In genomic region chr15:67048281-67049279, GRCh38 we compare ENCODE assay signal across 1 cellular context.
TF ChIP-seq lines count a peak whose summit lies in the region.

No MANE protein-coding gene starts in this region.

TF ChIP-seq in HEK293, 187 proteins besides CTCF, POLR2A, EP300 and RAD21 (continued from another document and continues in another):
- TF ChIP-seq ZBTB11 (tag by site-specific recombination; conservative IDR thresholded peaks at IDR 0.05; ENCODE audit: low read depth) (no peak), ZNF629 (tag by site-specific recombination; IDR thresholded peaks at IDR 0.05) (no peak), ZNF214 (tag by site-specific recombination; IDR thresholded peaks at IDR 0.05; ENCODE audit: borderline replicate concordance) (no peak), ZNF560 (tag by site-specific recombination; IDR thresholded peaks at IDR 0.05; ENCODE audit: borderline replicate concordance) (no peak), ZNF37A (tag by site-specific recombination; IDR thresholded peaks at IDR 0.05) (no peak), ZNF341 (tag by site-specific recombination; IDR thresholded peaks at IDR 0.05; ENCODE audit: low read depth) (no peak), SALL2 (tag by site-specific recombination; IDR thresholded peaks at IDR 0.05; ENCODE audit: borderline replicate concordance) (no peak), HOXD13 (CRISPR knock-in tag; IDR thresholded peaks at IDR 0.05; ENCODE audit: borderline replicate concordance) (no peak), ZNF335 (tag by site-specific recombination; conservative IDR thresholded peaks at IDR 0.05) (peak; percentile 63), ZNF18 (tag by site-specific recombination; IDR thresholded peaks at IDR 0.05) (peak; percentile 62; the same call in 1 of the 2 replicates), MZF1 (tag by site-specific recombination; IDR thresholded peaks at IDR 0.05; ENCODE audit: borderline replicate concordance) (no peak), ZNF366 (tag by site-specific recombination; conservative IDR thresholded peaks at IDR 0.05) (peak; percentile 10; the same call in 1 of the 2 replicates), ZNF449 (tag by site-specific recombination; IDR thresholded peaks at IDR 0.05) (0 out of 2 replicates have a peak, but pooled peaks have one; percentile 24), MEIS1 (CRISPR knock-in tag; IDR thresholded peaks at IDR 0.05; ENCODE audit: borderline replicate concordance) (no peak), PRDM2 (tag by site-specific recombination; IDR thresholded peaks at IDR 0.05; ENCODE audit: borderline replicate concordance) (no peak), ZEB2 (tag by site-specific recombination; IDR thresholded peaks at IDR 0.05) (peak; percentile 34), ZNF311 (tag by site-specific recombination; IDR thresholded peaks at IDR 0.05; ENCODE audit: borderline replicate concordance) (no peak), REST (tag by site-specific recombination; IDR thresholded peaks at IDR 0.05) (no peak), ZNF280D (tag by site-specific recombination; IDR thresholded peaks at IDR 0.05) (no peak), ZNF148 (tag by site-specific recombination; IDR thresholded peaks at IDR 0.05; ENCODE audit: borderline replicate concordance) (no peak), ZNF571 (tag by site-specific recombination; IDR thresholded peaks at IDR 0.05) (no peak), OVOL3 (tag by site-specific recombination; IDR thresholded peaks at IDR 0.05) (no peak), ZNF692 (tag by site-specific recombination; IDR thresholded peaks at IDR 0.05) (peak; percentile 84), ZNF830 (tag by site-specific recombination; IDR thresholded peaks at IDR 0.05; ENCODE audit: low read depth) (no peak)
